Comparison of ENCODE assay signal across 13 cellular contexts in genomic region chr2:157793053-157793612, GRCh38.
DNase-seq lines count a peak whose midpoint lies in the region; ATAC-seq and TF ChIP-seq lines count a peak whose summit lies in the region.
"Had no signal": no experiment of that assay in that cellular context is flagged by ENCODE, and none has a peak within 500 bp of the region (broad histone marks: within the 10 kb centered on the region; RNA-seq: fewer than 3 reads in every experiment).

No MANE protein-coding gene starts in this region.

- no peaks in the 10 kb centered on the region for H3K9me3 Mint-ChIP-seq in osteocyte (ENCODE audit: unreplicated experiment)
- no peaks in the 10 kb centered on the region for H3K9me3 Mint-ChIP-seq in naive thymus-derived CD4-positive, alpha-beta T cell
- H3K9me3 Mint-ChIP-seq: activated naive CD4-positive, alpha-beta T cell treated with anti-CD3 and anti-CD28 coated beads, Interleukin-2, amount 10 ng/mL, durations not matched to agents 7 days and 5 days had no signal

- no peak for DNase-seq in BJ (ENCODE audit: low read depth)
- no peak for DNase-seq in epithelial cell of proximal tubule (ENCODE audit: low read depth)
- no peak for DNase-seq in osteocyte (ENCODE audit: extremely low spot score, unreplicated experiment)
- no peak for DNase-seq in naive thymus-derived CD4-positive, alpha-beta T cell
- no peak for DNase-seq in 8988T
- DNase-seq: activated naive CD4-positive, alpha-beta T cell treated with anti-CD3 and anti-CD28 coated beads, Interleukin-2, amount 10 ng/mL, durations not matched to agents 7 days and 5 days; MM.1S; mucosa of descending colon; NCI-H226 had no signal

- no peak overlapping the region for H2AFZ ChIP-seq in KMS-11 (ENCODE audit: low read depth)

- H4K20me1 ChIP-seq in KMS-11 (ENCODE audit: insufficient read depth): no peaks in the 10 kb centered on the region

- H3K36me3 ChIP-seq in BJ (ENCODE audit: control insufficient read depth, insufficient read depth, low read length): peaks cover 3% of the 10 kb centered on the region; the same call in 1 of the 2 replicates
- no peaks in the 10 kb centered on the region for H3K36me3 ChIP-seq in KMS-11 (ENCODE audit: insufficient read depth)
- H3K36me3 ChIP-seq in naive thymus-derived CD4-positive, alpha-beta T cell (ENCODE audit: control insufficient read depth in 2 of 3, insufficient read depth in 3 of 3, low read length in 3 of 3): peaks cover 0 to 12% (median 0%) of the 10 kb centered on the region in 3 experiments

- no peak overlapping the region for H3K27ac ChIP-seq in KMS-11
- no peak overlapping the region for H3K27ac ChIP-seq in naive thymus-derived CD4-positive, alpha-beta T cell (ENCODE audit: low read depth, low read length)
- H3K27ac ChIP-seq: VCaP had no signal

- intact Hi-C loops in naive thymus-derived CD4-positive, alpha-beta T cell (cut with micrococcal nuclease): no loop called here

- ATAC-seq in GM18870 (IDR thresholded peaks at IDR 0.05; ENCODE audit: unreplicated experiment): no peak
- no peak for ATAC-seq in HG02571 (IDR thresholded peaks at IDR 0.05; ENCODE audit: unreplicated experiment)
- ATAC-seq in naive thymus-derived CD4-positive, alpha-beta T cell: no peak
- ATAC-seq: mucosa of descending colon had no signal

- CTCF ChIA-PET in BJ (lab: Yijun Ruan, JAX): interaction anchor here (1.0 to 1.3 kb wide), 3 partner anchors 10 to 83 kb away, joined by 3 to 4 read pairs (median 4); partner anchors contain the start of gene ACVR1
- CTCF ChIA-PET in naive thymus-derived CD4-positive, alpha-beta T cell (lab: Charles Lee): no interaction called here

- H3K4me2 ChIP-seq in KMS-11: no peak overlapping the region

- H3K79me2 ChIP-seq in KMS-11 (ENCODE audit: insufficient read depth, low read depth): no peaks in the 10 kb centered on the region

- POLR2A ChIA-PET in BJ (lab: Charles Lee): no interaction called here
- POLR2A ChIA-PET in naive thymus-derived CD4-positive, alpha-beta T cell (lab: Charles Lee): no interaction called here

- H3K4me1 ChIP-seq in KMS-11 (ENCODE audit: low read depth, poor library complexity, severe bottlenecking): no peaks in the 10 kb centered on the region
- no peaks in the 10 kb centered on the region for H3K4me1 ChIP-seq in naive thymus-derived CD4-positive, alpha-beta T cell (ENCODE audit: control insufficient read depth in 2 of 2, insufficient read depth in 2 of 2, low read length in 2 of 2)

- H3K9me3 ChIP-seq in naive thymus-derived CD4-positive, alpha-beta T cell (ENCODE audit: control insufficient read depth in 2 of 3, low read length in 3 of 3): no peaks in the 10 kb centered on the region
- H3K9me3 ChIP-seq: mucosa of descending colon had no signal

- H3K4me1 Mint-ChIP-seq in osteocyte (ENCODE audit: unreplicated experiment): peaks cover 23% of the 10 kb centered on the region
- peaks cover 1 to 19% (median 4%) of the 10 kb centered on the region in 7 donors for H3K4me1 Mint-ChIP-seq in naive thymus-derived CD4-positive, alpha-beta T cell

- H3K4me3 ChIP-seq in BJ (ENCODE audit: low read depth, low read length) (no peak overlapping the region), KMS-11 (IDR thresholded peaks at IDR 0.05; ENCODE audit: insufficient read depth, low read depth, low read length) (no peak overlapping the region), epithelial cell of proximal tubule (ENCODE audit: low read depth, low read length) (no peak overlapping the region)
- no peak overlapping the region for H3K4me3 ChIP-seq in naive thymus-derived CD4-positive, alpha-beta T cell (ENCODE audit: low read length)
- H3K4me3 ChIP-seq: mucosa of descending colon had no signal

- H3K27ac Mint-ChIP-seq in osteocyte (ENCODE audit: unreplicated experiment): peak overlapping the region; percentile 8
- peak overlapping the region in 1 of 9 donors; percentile 10 for H3K27ac Mint-ChIP-seq in naive thymus-derived CD4-positive, alpha-beta T cell
- H3K27ac Mint-ChIP-seq: activated naive CD4-positive, alpha-beta T cell treated with anti-CD3 and anti-CD28 coated beads, Interleukin-2, amount 10 ng/mL, durations not matched to agents 7 days and 5 days had no signal

- no peak overlapping the region for H3K9ac ChIP-seq in KMS-11

- peaks cover 12% of the 10 kb centered on the region for H3K36me3 Mint-ChIP-seq in osteocyte (ENCODE audit: unreplicated experiment)
- peaks cover 0 to 12% (median 9%) of the 10 kb centered on the region in 5 donors for H3K36me3 Mint-ChIP-seq in naive thymus-derived CD4-positive, alpha-beta T cell

- TF ChIP-seq CTCF in BJ (IDR thresholded peaks at IDR 0.05; ENCODE audit: insufficient read depth, low read depth, low read length) (peak; percentile 32), KMS-11 (conservative IDR thresholded peaks at IDR 0.05; ENCODE audit: low read depth, low read length) (0 out of 2 replicates have a peak, but pooled peaks have one; percentile 15), epithelial cell of proximal tubule (conservative IDR thresholded peaks at IDR 0.05; ENCODE audit: low read depth, low read length) (peak; percentile 42), osteocyte (IDR thresholded peaks at IDR 0.05) (peak; percentile 41)

- no peaks in the 10 kb centered on the region for H3K27me3 Mint-ChIP-seq in osteocyte (ENCODE audit: unreplicated experiment)
- H3K27me3 Mint-ChIP-seq in naive thymus-derived CD4-positive, alpha-beta T cell: no peaks in the 10 kb centered on the region
- H3K27me3 Mint-ChIP-seq: activated naive CD4-positive, alpha-beta T cell treated with anti-CD3 and anti-CD28 coated beads, Interleukin-2, amount 10 ng/mL, durations not matched to agents 7 days and 5 days had no signal

- H3K27me3 ChIP-seq in BJ (ENCODE audit: control insufficient read depth, insufficient read depth, low read length) (no peaks in the 10 kb centered on the region), KMS-11 (ENCODE audit: insufficient read depth, low read depth) (no peaks in the 10 kb centered on the region)
- H3K27me3 ChIP-seq in naive thymus-derived CD4-positive, alpha-beta T cell (ENCODE audit: control insufficient read depth in 2 of 2, insufficient read depth in 2 of 2, low read length in 2 of 2): no peaks in the 10 kb centered on the region

- no peak overlapping the region for H3K4me3 Mint-ChIP-seq in osteocyte (ENCODE audit: unreplicated experiment)
- H3K4me3 Mint-ChIP-seq in naive thymus-derived CD4-positive, alpha-beta T cell: no peak overlapping the region
- H3K4me3 Mint-ChIP-seq: activated naive CD4-positive, alpha-beta T cell treated with anti-CD3 and anti-CD28 coated beads, Interleukin-2, amount 10 ng/mL, durations not matched to agents 7 days and 5 days had no signal
